21 cellular contexts compared by ENCODE assay signal in genomic region chr14:36655571-36655962, GRCh38. TPM values are rescaled to one million over a fixed set of nuclear protein-coding genes. Genes with fewer than 3 reads are reported as not detected.
DNase-seq lines count a peak whose midpoint lies in the region; ATAC-seq and TF ChIP-seq lines count a peak whose summit lies in the region.
"Had no signal": no experiment of that assay in that cellular context is flagged by ENCODE, and none has a peak within 500 bp of the region (broad histone marks: within the 10 kb centered on the region; RNA-seq: fewer than 3 reads in every experiment).

No MANE protein-coding gene starts in this region.

- no peak overlapping the region for H3K27ac Mint-ChIP-seq in Caco-2 (ENCODE audit: unreplicated experiment)
- H3K27ac Mint-ChIP-seq in nephron progenitor cell, result no peak overlapping the region
- H3K27ac Mint-ChIP-seq in stimulated activated memory B cell treated with anti-CD40 and anti-IgM and Interleukin-4, amounts not matched to agents 10 μg/mL and 1 μg/mL and 100 μg/mL, for 72 hours, result no peak overlapping the region

- CTCF ChIA-PET in A673 (lab: Charles Lee) (interaction anchor here (0.6 to 1.5 kb wide), 4 partner anchors 8 to 349 kb away, joined by 3 to 10 read pairs (median 5); no protein-coding TSS in a partner anchor), Caco-2 (lab: Charles Lee) (interaction anchor here (1.4 to 1.7 kb wide), 2 partner anchors 8 to 287 kb away, joined by 8 to 10 read pairs; no protein-coding TSS in a partner anchor)

- BruUV-seq in A673 (replicated peaks; lab: Mats Ljungman, UMichigan) (no TSS peak), Caco-2 (replicated peaks; lab: Mats Ljungman, UMichigan) (no TSS peak)

- H3K36me3 Mint-ChIP-seq in Caco-2 (ENCODE audit: insufficient read depth, unreplicated experiment), result peaks cover 6% of the 10 kb centered on the region
- no peaks in the 10 kb centered on the region for H3K36me3 Mint-ChIP-seq in nephron progenitor cell (ENCODE audit: low read depth)
- no peaks in the 10 kb centered on the region for H3K36me3 Mint-ChIP-seq in stimulated activated memory B cell treated with anti-CD40 and anti-IgM and Interleukin-4, amounts not matched to agents 10 μg/mL and 1 μg/mL and 100 μg/mL, for 72 hours

- ATAC-seq in HG03439 (IDR thresholded peaks at IDR 0.05; ENCODE audit: unreplicated experiment) (no peak), right cardiac atrium (no peak)
- no peak for ATAC-seq in stimulated activated memory B cell treated with anti-CD40 and anti-IgM and Interleukin-4, amounts not matched to agents 10 μg/mL and 1 μg/mL and 100 μg/mL, for 72 hours

- H3K36me3 ChIP-seq in A673 (ENCODE audit: insufficient read depth, low read length, poor library complexity, severe bottlenecking) (no peaks in the 10 kb centered on the region), Caco-2 (ENCODE audit: control insufficient read depth, insufficient read depth, low read length) (no peaks in the 10 kb centered on the region)
- H3K36me3 ChIP-seq: adrenal gland, BLaER1, heart left ventricle, neutrophil, thyroid gland had no signal

- H3K4me3 Mint-ChIP-seq in Caco-2 (ENCODE audit: unreplicated experiment) (peak overlapping the region; percentile 68), nephron progenitor cell (peak overlapping the region; percentile 87)
- H3K4me3 Mint-ChIP-seq in stimulated activated memory B cell treated with anti-CD40 and anti-IgM and Interleukin-4, amounts not matched to agents 10 μg/mL and 1 μg/mL and 100 μg/mL, for 72 hours, result no peak overlapping the region

- H3K27me3 ChIP-seq in A673 (replicated peaks; ENCODE audit: insufficient read depth, low read depth, low read length, poor library complexity), result no peaks in the 10 kb centered on the region
- H3K27me3 ChIP-seq in Caco-2 (replicated peaks; ENCODE audit: control insufficient read depth, insufficient read depth, low read length), result no peaks in the 10 kb centered on the region
- H3K27me3 ChIP-seq in right cardiac atrium (ENCODE audit: control insufficient read depth, insufficient read depth), result peaks cover 6% of the 10 kb centered on the region

- POLR2A ChIA-PET in A673 (lab: Charles Lee; ENCODE audit: low non-redundant PET), result interaction anchor here (0.6 kb wide), 1 partner anchor 162 kb away, joined by 3 read pairs; no protein-coding TSS in a partner anchor
- POLR2A ChIA-PET in Caco-2 (lab: Charles Lee), result no interaction called here

- H3K27ac ChIP-seq in A673 (ENCODE audit: low read depth, low read length, poor library complexity, severe bottlenecking), result no peak overlapping the region
- no peak overlapping the region for H3K27ac ChIP-seq in coronary artery
- H3K27ac ChIP-seq in right cardiac atrium (ENCODE audit: low read length), result no peak overlapping the region
- H3K27ac ChIP-seq: adrenal gland, BLaER1, heart left ventricle, neutrophil, PC-9, thyroid gland had no signal

- no peak for TF ChIP-seq CTCF in A673 (conservative IDR thresholded peaks at IDR 0.05; ENCODE audit: low read depth, low read length)
- TF ChIP-seq CTCF in Caco-2 (IDR thresholded peaks at IDR 0.05; ENCODE audit: insufficient read depth in 1 of 2, low read depth in 1 of 2, low read length in 1 of 2, severe bottlenecking in 1 of 2, unreplicated experiment in 1 of 2), result no peak
- no peak for TF ChIP-seq CTCF in coronary artery (IDR thresholded peaks at IDR 0.05)
- no peak for TF ChIP-seq CTCF in nephron progenitor cell (IDR thresholded peaks at IDR 0.05)

- no peak for DNase-seq in A673 (ENCODE audit: low spot score)
- DNase-seq in Caco-2, result no peak
- DNase-seq in coronary artery (ENCODE audit: low spot score), result no peak
- peak; percentile 30 for DNase-seq in nephron progenitor cell
- no peak for DNase-seq in midbrain (lab: John Stamatoyannopoulos, UW)
- DNase-seq in right cardiac atrium, result no peak
- DNase-seq: activated CD4-positive, alpha-beta T cell treated with anti-CD3 and anti-CD28 coated beads, Interleukin-2, amount 50 U/mL, for 4 hours; adrenal gland; effector CD4-positive, alpha-beta T cell; heart left ventricle; kidney glomerular epithelial cell; PC-9; stimulated activated CD4-positive, alpha-beta T cell treated with anti-CD3 and anti-CD28 coated beads, Interleukin-4, amount 100 ng/mL, for 24 hours had no signal

- H3K4me1 ChIP-seq in A673 (ENCODE audit: insufficient read depth, low read length, poor library complexity, severe bottlenecking) (peaks cover 24% of the 10 kb centered on the region), Caco-2 (0 out of 2 replicates have a peak, but pooled peaks cover 4% of the 10 kb centered on the region), right cardiac atrium (ENCODE audit: control insufficient read depth, insufficient read depth, low read length) (no peaks in the 10 kb centered on the region)

- H3K4me1 Mint-ChIP-seq in Caco-2 (ENCODE audit: low read depth, unreplicated experiment), result no peaks in the 10 kb centered on the region
- peaks cover 72% of the 10 kb centered on the region for H3K4me1 Mint-ChIP-seq in nephron progenitor cell
- peaks cover 6% of the 10 kb centered on the region for H3K4me1 Mint-ChIP-seq in stimulated activated memory B cell treated with anti-CD40 and anti-IgM and Interleukin-4, amounts not matched to agents 10 μg/mL and 1 μg/mL and 100 μg/mL, for 72 hours

- peak overlapping the region; percentile 45 for H3K4me3 ChIP-seq in A673 (ENCODE audit: low read depth, low read length, poor library complexity, severe bottlenecking)
- H3K4me3 ChIP-seq in Caco-2 (ENCODE audit: low read depth, low read length), result no peak overlapping the region
- peak overlapping the region; percentile 55 for H3K4me3 ChIP-seq in coronary artery
- H3K4me3 ChIP-seq in right cardiac atrium (ENCODE audit: low read length), result no peak overlapping the region
- H3K4me3 ChIP-seq: adrenal gland, heart left ventricle, PC-9 had no signal

- intact Hi-C loops in A673 (cut with micrococcal nuclease; ENCODE audit: unreplicated experiment) (loop anchor here (5.0 kb wide), 1 partner anchor 92 kb away; no protein-coding TSS in a partner anchor), Caco-2 (cut with micrococcal nuclease; ENCODE audit: unreplicated experiment) (no loop called here), right cardiac atrium (cut with DNase I) (no loop called here)

- H3K27me3 Mint-ChIP-seq in Caco-2 (ENCODE audit: insufficient read depth, unreplicated experiment) (no peaks in the 10 kb centered on the region), nephron progenitor cell (ENCODE audit: low read depth, poor library complexity) (peaks cover 100% of the 10 kb centered on the region)
- peaks cover 77% of the 10 kb centered on the region for H3K27me3 Mint-ChIP-seq in stimulated activated memory B cell treated with anti-CD40 and anti-IgM and Interleukin-4, amounts not matched to agents 10 μg/mL and 1 μg/mL and 100 μg/mL, for 72 hours

- H3K9me3 Mint-ChIP-seq in Caco-2 (ENCODE audit: unreplicated experiment), result no peaks in the 10 kb centered on the region
- no peaks in the 10 kb centered on the region for H3K9me3 Mint-ChIP-seq in nephron progenitor cell
- H3K9me3 Mint-ChIP-seq in stimulated activated memory B cell treated with anti-CD40 and anti-IgM and Interleukin-4, amounts not matched to agents 10 μg/mL and 1 μg/mL and 100 μg/mL, for 72 hours, result no peaks in the 10 kb centered on the region

- H3K9me3 ChIP-seq in A673 (ENCODE audit: low read depth, low read length, poor library complexity, severe bottlenecking) (no peaks in the 10 kb centered on the region), Caco-2 (no peaks in the 10 kb centered on the region), right cardiac atrium (ENCODE audit: control insufficient read depth, low read length) (no peaks in the 10 kb centered on the region)
- H3K9me3 ChIP-seq: adrenal gland, heart left ventricle, neutrophil, thyroid gland had no signal

- WGBS in right cardiac atrium, result 7% methylated on average over 11 of the region's 11 CpGs

RNA-seq across cellular contexts. Expression of gene PAX9, which starts 6.1 kb away (rescaled TPM):
- total RNA-seq in A673 (2021) (23.4 and 26.2 TPM in 2 replicates), Caco-2 (2022) (6.9 and 7.2 TPM in 2 replicates), right cardiac atrium (not detected)
- not detected for polyA plus RNA-seq in right cardiac atrium
- total RNA-seq: adrenal gland, cardiac septum, fibroblast of lung, heart left ventricle, mesenteric fat pad had no signal
- polyA plus RNA-seq: heart left ventricle had no signal

Comparison
In these comparisons a context has a peak if more than half of its experiments do, and no peak if none do; other contexts are left out.
1. H3K4me3 ChIP-seq: peak in A673 (single experiment) and coronary artery (single experiment); none in Caco-2 (single experiment) and right cardiac atrium (single experiment).